ENCODE assay signal across 24 cellular contexts in the genomic region with DNA sequence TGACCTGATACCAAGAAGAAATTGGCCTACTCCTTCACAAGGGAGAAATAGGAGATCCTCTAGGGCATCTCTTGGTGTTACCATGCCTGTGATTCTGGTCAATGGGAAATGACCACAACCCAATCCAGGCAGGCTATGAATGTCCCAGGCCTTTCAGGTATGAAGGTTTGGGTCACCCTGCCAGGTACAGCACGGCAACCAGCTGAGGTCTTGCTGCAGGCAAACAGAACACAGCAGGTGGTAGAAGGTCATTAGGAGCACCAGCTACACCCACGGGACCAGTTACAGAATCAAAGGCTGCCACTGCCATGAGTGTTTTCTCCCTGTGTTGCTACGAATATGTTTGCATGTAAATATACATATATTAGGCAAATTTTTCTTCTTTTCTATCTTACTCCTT.
"Had no signal": no experiment of that assay in that cellular context is flagged by ENCODE, and none has a peak within 500 bp of the region (broad histone marks: within the 10 kb centered on the region; RNA-seq: fewer than 3 reads in every experiment).

No MANE protein-coding gene starts in this region.

- H3K27ac Mint-ChIP-seq: activated naive CD4-positive, alpha-beta T cell treated with anti-CD3 and anti-CD28 coated beads, Interleukin-2, amount 50 U/mL, for 24 hours; activated T-helper 2 cell treated with anti-CD3 and anti-CD28 coated beads, Interferon-gamma antibody, Interleukin-2, Interleukin-4, amounts not matched to agents 10 μg/mL and 5 μg/mL and 100 μg/mL, durations not matched to agents 14 hours and 24 hours and 36 hours; natural killer cell treated with Interleukin-12 subunit alpha and Interleukin-12 subunit beta and Interleukin-15 and Interleukin-18, amount 100 ng/mL, for 72 hours had no signal

- ATAC-seq: activated CD4-positive, CD25-positive, alpha-beta regulatory T cell treated with anti-CD3 and anti-CD28 coated beads, Interleukin-2, amount 50 U/mL, for 24 hours; gastrocnemius medialis; mucosa of descending colon; natural killer cell treated with Interleukin-12 subunit alpha and Interleukin-12 subunit beta and Interleukin-15 and Interleukin-18, amount 100 ng/mL, for 72 hours; right lobe of liver had no signal

- H3K36me3 Mint-ChIP-seq: natural killer cell treated with Interleukin-12 subunit alpha and Interleukin-12 subunit beta and Interleukin-15 and Interleukin-18, amount 100 ng/mL, for 72 hours had no signal

- H3K36me3 ChIP-seq: breast epithelium, gastrocnemius medialis, left ventricle myocardium inferior, right lobe of liver, uterus, WERI-Rb-1 had no signal

- H3K27me3 Mint-ChIP-seq: activated naive CD4-positive, alpha-beta T cell treated with anti-CD3 and anti-CD28 coated beads, Interleukin-2, amount 50 U/mL, for 24 hours had no signal

- H3K4me3 ChIP-seq: breast epithelium, gastrocnemius medialis, hepatocyte, left ventricle myocardium inferior, mucosa of descending colon, right lobe of liver, testis, uterus had no signal

- H3K4me1 ChIP-seq: breast epithelium, gastrocnemius medialis, left ventricle myocardium inferior, right lobe of liver, testis, uterus had no signal

- H3K4me3 Mint-ChIP-seq: activated naive CD4-positive, alpha-beta T cell treated with anti-CD3 and anti-CD28 coated beads, Interleukin-2, amount 50 U/mL, for 24 hours; natural killer cell treated with Interleukin-12 subunit alpha and Interleukin-12 subunit beta and Interleukin-15 and Interleukin-18, amount 100 ng/mL, for 72 hours had no signal

- H3K9me3 ChIP-seq: breast epithelium, gastrocnemius medialis, left ventricle myocardium inferior, mucosa of descending colon, testis, uterus had no signal

- H3K27ac ChIP-seq: breast epithelium, gastrocnemius medialis, hepatocyte, left ventricle myocardium inferior, right lobe of liver, testis, uterus, WERI-Rb-1 had no signal

- H3K27me3 ChIP-seq: breast epithelium, gastrocnemius medialis, hepatocyte, right lobe of liver, testis, uterus had no signal

- H3K9me3 Mint-ChIP-seq: activated naive CD4-positive, alpha-beta T cell treated with anti-CD3 and anti-CD28 coated beads, Interleukin-2, amount 50 U/mL, for 24 hours; activated T-helper 2 cell treated with anti-CD3 and anti-CD28 coated beads, Interferon-gamma antibody, Interleukin-2, Interleukin-4, amounts not matched to agents 10 μg/mL and 5 μg/mL and 100 μg/mL, durations not matched to agents 14 hours and 24 hours and 36 hours; natural killer cell treated with Interleukin-12 subunit alpha and Interleukin-12 subunit beta and Interleukin-15 and Interleukin-18, amount 100 ng/mL, for 72 hours had no signal

- DNase-seq: activated CD4-positive, alpha-beta T cell treated with anti-CD3 and anti-CD28 coated beads for 48 hours; activated CD4-positive, alpha-beta T cell treated with anti-CD3 and anti-CD28 coated beads, Interleukin-2, amount 50 U/mL, for 48 hours; central memory CD4-positive, alpha-beta T cell; effector memory CD4-positive, alpha-beta T cell; erythroblast; gastrocnemius medialis; glutamatergic neuron; islet precursor cell; left ventricle myocardium inferior; mucosa of descending colon; right lobe of liver; stimulated activated CD4-positive, alpha-beta T cell treated with anti-CD3 and anti-CD28 coated beads, Interleukin-2, amount 100 ng/mL, for 48 hours; stimulated activated naive CD4-positive, alpha-beta T cell treated with Interleukin-2 at 50 U/mL for 16 hours; T-helper 9 cell; testis; trophoblast cell; uterus; WERI-Rb-1 had no signal
